Comparison of ENCODE assay signal across 10 cellular contexts in genomic region chr10:80501913-80502521, GRCh38. TPM values are rescaled to one million over a fixed set of nuclear protein-coding genes. Genes with fewer than 3 reads are reported as not detected.
A peak's percentile ranks its signal among the peaks of the same experiment; 100 is the strongest.
DNase-seq lines count a peak whose midpoint lies in the region; ATAC-seq, FAIRE-seq and TF ChIP-seq lines count a peak whose summit lies in the region.
"Had no signal": no experiment of that assay in that cellular context is flagged by ENCODE, and none has a peak within 500 bp of the region (broad histone marks: within the 10 kb centered on the region; RNA-seq: fewer than 3 reads in every experiment).

No MANE protein-coding gene starts in this region.

- H4K20me1 ChIP-seq in keratinocyte (ENCODE audit: control insufficient read depth, extremely low read depth, insufficient read depth, low read length) = no peaks in the 10 kb centered on the region

- TF ChIP-seq EP300 in transverse colon (IDR thresholded peaks at IDR 0.05; ENCODE audit: low read depth) = no peak

- no peak for FAIRE-seq in keratinocyte (lab: Jason Lieb, UNC)
- FAIRE-seq: kidney had no signal

- H3K4me3 ChIP-seq in adipocyte (ENCODE audit: low read length) = no peak overlapping the region
- H3K4me3 ChIP-seq in keratinocyte (ENCODE audit: control insufficient read depth in 2 of 3, extremely low read depth in 1 of 3, insufficient read depth in 2 of 3, low read depth in 1 of 3, low read length in 3 of 3) = no peak overlapping the region
- H3K4me3 ChIP-seq in transverse colon = no peak overlapping the region
- no peak overlapping the region for H3K4me3 ChIP-seq in mucosa of descending colon

- H3K9me1 ChIP-seq in keratinocyte (ENCODE audit: control insufficient read depth, extremely low read depth, insufficient read depth, low read length) = no peaks in the 10 kb centered on the region

- ATAC-seq in mucosa of descending colon = no peak

- H3K9me3 ChIP-seq in adipocyte (ENCODE audit: control insufficient read depth, low read length) (no peaks in the 10 kb centered on the region), keratinocyte (ENCODE audit: control insufficient read depth, low read depth, low read length) (no peaks in the 10 kb centered on the region), transverse colon (no peaks in the 10 kb centered on the region), mucosa of descending colon (no peaks in the 10 kb centered on the region)

- no peaks in the 10 kb centered on the region for H3K27me3 ChIP-seq in adipocyte (replicated peaks; ENCODE audit: control insufficient read depth, insufficient read depth, low read length)
- H3K27me3 ChIP-seq in keratinocyte (ENCODE audit: control insufficient read depth, extremely low read depth, insufficient read depth, low read length) = no peaks in the 10 kb centered on the region
- no peaks in the 10 kb centered on the region for H3K27me3 ChIP-seq in transverse colon

- H3K4me1 ChIP-seq in adipocyte (ENCODE audit: control insufficient read depth, insufficient read depth, low read length) (peaks cover 97% of the 10 kb centered on the region), keratinocyte (ENCODE audit: control insufficient read depth, extremely low read depth, insufficient read depth, low read length) (peaks cover 100% of the 10 kb centered on the region), transverse colon (peaks cover 46 to 90% (median 68%) of the 10 kb centered on the region in 4 donors), mucosa of descending colon (ENCODE audit: low read depth) (peaks cover 77% of the 10 kb centered on the region)

- peak; percentile 0 for DNase-seq in activated naive CD4-positive, alpha-beta T cell treated with Interleukin-2 at 50 U/mL for 16 hours
- no peak for DNase-seq in activated naive CD4-positive, alpha-beta T cell treated with anti-CD3 and anti-CD28 coated beads, Interleukin-2, amount 50 U/mL, for 16 hours
- DNase-seq in adipocyte (ENCODE audit: low read depth) (no peak), keratinocyte (ENCODE audit: low read depth, low spot score) (no peak), transverse colon (no peak), GM19240 (ENCODE audit: insufficient read length, low spot score) (no peak), mucosa of descending colon (no peak)
- DNase-seq in effector CD8-positive, alpha-beta T cell (lab: John Stamatoyannopoulos, UW) = no peak
- DNase-seq: HCEC 1CT, kidney had no signal

- in situ Hi-C loops in transverse colon (cut with MboI; ENCODE audit: low pct_ligation_motif_present in 1 of 4, low pct_unique_long_range_greater_than_20kb in 1 of 4, low sequenced_read_pairs in 3 of 4) = loop anchor here (5.0 to 10.0 kb wide), 4 partner anchors 55 to 117 kb away; no protein-coding TSS in a partner anchor

- dilution Hi-C loops in keratinocyte (cut with MboI; ENCODE audit: extremely low pct_ligation_motif_present, low sequenced_read_pairs) = no loop called here

- H3K79me2 ChIP-seq in keratinocyte (ENCODE audit: control insufficient read depth, insufficient read depth, low read length) = peaks cover 65% of the 10 kb centered on the region

- H3K4me2 ChIP-seq in keratinocyte (ENCODE audit: control insufficient read depth, extremely low read depth, insufficient read depth, low read depth, low read length) = peak overlapping the region; percentile 48

- intact Hi-C loops in transverse colon (cut with DNase I; ENCODE audit: low total_unique reads) = loop anchor here (10.0 kb wide), 1 partner anchor 117 kb away; no protein-coding TSS in a partner anchor
- intact Hi-C loops in mucosa of descending colon (cut with DNase I, micrococcal nuclease) = no loop called here

- WGBS in transverse colon (ENCODE audit: low coverage in 1 of 2), 2 donors = 84 to 86% methylated on average over 7 to 13 of the region's 13 CpGs

- no peak for TF ChIP-seq CTCF in keratinocyte (optimal IDR thresholded peaks at IDR 0.05 in 1 of 3, IDR thresholded peaks at IDR 0.05 in 1 of 3, conservative IDR thresholded peaks at IDR 0.05 in 1 of 3; ENCODE audit: extremely low read depth in 1 of 3, insufficient read depth in 2 of 3, low read length in 3 of 3)
- TF ChIP-seq CTCF in transverse colon (IDR thresholded peaks at IDR 0.05) = no peak
- TF ChIP-seq CTCF in mucosa of descending colon (IDR thresholded peaks at IDR 0.05) = no peak

- H3K27ac ChIP-seq in keratinocyte (ENCODE audit: control insufficient read depth, insufficient read depth, low read length) = peak overlapping the region; percentile 89
- peak overlapping the region in 3 of 4 donors; percentile 5 to 86 (median 20) for H3K27ac ChIP-seq in transverse colon

- TF ChIP-seq POLR2A in transverse colon (IDR thresholded peaks at IDR 0.05) = no peak

- peak overlapping the region; percentile 30 for H3K9ac ChIP-seq in adipocyte (ENCODE audit: low read length)
- peak overlapping the region; percentile 67 for H3K9ac ChIP-seq in keratinocyte (ENCODE audit: control insufficient read depth, extremely low read depth, insufficient read depth, low read length)

- peaks cover 8% of the 10 kb centered on the region for H3K36me3 ChIP-seq in adipocyte (ENCODE audit: control insufficient read depth, insufficient read depth, low read length, severe bottlenecking)
- peaks cover 4 to 23% of the 10 kb centered on the region in 2 experiments for H3K36me3 ChIP-seq in keratinocyte (ENCODE audit: control insufficient read depth in 2 of 2, extremely low read depth in 1 of 2, insufficient read depth in 2 of 2, low read length in 2 of 2)
- no peaks in the 10 kb centered on the region for H3K36me3 ChIP-seq in transverse colon
- no peaks in the 10 kb centered on the region for H3K36me3 ChIP-seq in mucosa of descending colon (ENCODE audit: low read depth)

- H2AFZ ChIP-seq in keratinocyte (ENCODE audit: control insufficient read depth, low read length) = no peak overlapping the region

RNA-seq across cellular contexts. Expression of gene SH2D4B, which starts 35.7 kb away (rescaled TPM):
- 0.03 to 0.42 TPM (median 0.22 TPM) in 3 replicates for polyA plus RNA-seq in keratinocyte
- polyA plus RNA-seq in keratinocyte (2011; ENCODE audit: low read depth) = 0.16 TPM
- polyA plus RNA-seq in keratinocyte (2011; cell fraction: cytosol; rRNA removed) = 0.09 and 0.24 TPM in 2 replicates
- polyA plus RNA-seq in keratinocyte (2011; cell fraction: nucleus; rRNA removed) = 0.23 and 0.28 TPM in 2 replicates
- polyA plus RNA-seq in keratinocyte (2012; ENCODE audit: low replicate concordance) = 0.06 and 0.39 TPM in 2 replicates
- polyA minus RNA-seq in keratinocyte = 0.13 to 0.16 TPM in 2 of 3 replicates, not detected in the other
- not detected for polyA minus RNA-seq in keratinocyte (2011; cell fraction: cytosol; rRNA and poly(A)+ RNA removed)
- polyA minus RNA-seq in keratinocyte (2011; cell fraction: nucleus; rRNA and poly(A)+ RNA removed) = 0.32 and 0.70 TPM in 2 replicates
- total RNA-seq in transverse colon (under 1 TPM in 1 of 4 donors, not detected in 3; 0.32 TPM), mucosa of descending colon (not detected)

RNA-seq across cellular contexts. Expression of gene TSPAN14, which starts 47.9 kb away (rescaled TPM):
- polyA plus RNA-seq in keratinocyte = 71.1 to 191 TPM (median 87.0 TPM) in 3 replicates
- polyA plus RNA-seq in keratinocyte (2011; ENCODE audit: low read depth) = 24.8 TPM
- 64.9 and 73.6 TPM in 2 replicates for polyA plus RNA-seq in keratinocyte (2011; cell fraction: cytosol; rRNA removed)
- polyA plus RNA-seq in keratinocyte (2011; cell fraction: nucleus; rRNA removed) = 286 and 296 TPM in 2 replicates
- 89.0 and 143 TPM in 2 replicates for polyA plus RNA-seq in keratinocyte (2012; ENCODE audit: low replicate concordance)
- polyA minus RNA-seq in keratinocyte = 94.5 to 356 TPM (median 124 TPM) in 3 replicates
- polyA minus RNA-seq in keratinocyte (2011; cell fraction: cytosol; rRNA and poly(A)+ RNA removed) = 73.1 TPM
- 118 and 190 TPM in 2 replicates for polyA minus RNA-seq in keratinocyte (2011; cell fraction: nucleus; rRNA and poly(A)+ RNA removed)
- total RNA-seq in transverse colon = 10 to 100 TPM; 18.9 to 72.9 (median 55.8) TPM
- 10 to 100 TPM; 75.5 to 96.5 (median 81.0) TPM for total RNA-seq in mucosa of descending colon
